ENCODE assay signal across 15 cellular contexts in genomic region chr12:53954694-53955035, GRCh38. TPM values are rescaled to one million over a fixed set of nuclear protein-coding genes. Genes with fewer than 3 reads are reported as not detected.
DNase-seq lines count a peak whose midpoint lies in the region; ATAC-seq and TF ChIP-seq lines count a peak whose summit lies in the region.
"Had no signal": no experiment of that assay in that cellular context is flagged by ENCODE, and none has a peak within 500 bp of the region (broad histone marks: within the 10 kb centered on the region; RNA-seq: fewer than 3 reads in every experiment).

Gene HOXC12, plus strand, starts transcription at chr12:53954903. Its CDS starts 27 bp downstream, at chr12:53954930.

- peak within 1 kb of the TSS; percentile 62 for H3K4me3 ChIP-seq in A673 (ENCODE audit: low read depth, low read length, poor library complexity, severe bottlenecking)
- no peak within 1 kb of the TSS for H3K4me3 ChIP-seq in CD4-positive, alpha-beta memory T cell (ENCODE audit: low read length in 2 of 2)
- peak within 1 kb of the TSS in 1 of 4 donors; percentile 2 for H3K4me3 ChIP-seq in stomach

- peaks cover 6 to 67% (median 26%) of the 10 kb centered on the region in 4 donors for H3K4me1 Mint-ChIP-seq in CD4-positive, alpha-beta memory T cell
- H3K4me1 Mint-ChIP-seq in T-helper 17 cell (peaks cover 26% of the 10 kb centered on the region), naive B cell (peaks cover 15 to 20% (median 20%) of the 10 kb centered on the region in 3 donors)

- H3K27me3 Mint-ChIP-seq in CD4-positive, alpha-beta memory T cell = peaks cover 72 to 80% of the 10 kb centered on the region in 2 donors
- peaks cover 86% of the 10 kb centered on the region for H3K27me3 Mint-ChIP-seq in T-helper 17 cell
- H3K27me3 Mint-ChIP-seq in naive B cell = peaks cover 81 to 89% (median 87%) of the 10 kb centered on the region in 3 donors

- TF ChIP-seq EP300 in stomach (IDR thresholded peaks at IDR 0.05) = no peak

- peak within 1 kb of the TSS in 6 of 8 donors; percentile 2 to 62 (median 44) for H3K4me3 Mint-ChIP-seq in CD4-positive, alpha-beta memory T cell
- H3K4me3 Mint-ChIP-seq in T-helper 17 cell (peak within 1 kb of the TSS; percentile 81), naive B cell (peak within 1 kb of the TSS in 6 of 8 donors; percentile 19 to 76 (median 64))
- H3K4me3 Mint-ChIP-seq: H9 had no signal

- no peak for ATAC-seq in T-helper 17 cell
- ATAC-seq in naive B cell (ENCODE audit: low read depth in 2 of 2) = no peak
- ATAC-seq in HG02884 (IDR thresholded peaks at IDR 0.05; ENCODE audit: unreplicated experiment) = no peak
- ATAC-seq: activated CD4-positive, alpha-beta T cell treated with anti-CD3 and anti-CD28 coated beads for 36 hours; stimulated activated naive CD8-positive, alpha-beta T cell treated with anti-CD3 and anti-CD28 coated beads, Interleukin-15, Interleukin-2, amounts not matched to agents 100 U/mL and 50 U/mL, for 24 hours had no signal

- BruUV-seq in A673 (replicated peaks; lab: Mats Ljungman, UMichigan) = no TSS peak

- H3K4me1 ChIP-seq in A673 (ENCODE audit: insufficient read depth, low read length, poor library complexity, severe bottlenecking) = peaks cover 3% of the 10 kb centered on the region
- H3K4me1 ChIP-seq in CD4-positive, alpha-beta memory T cell (ENCODE audit: insufficient read depth, low read length) = peaks cover 25% of the 10 kb centered on the region
- H3K4me1 ChIP-seq in stomach = peaks cover 8 to 51% (median 18%) of the 10 kb centered on the region in 4 donors

- H3K27me3 ChIP-seq in A673 (replicated peaks; ENCODE audit: insufficient read depth, low read depth, low read length, poor library complexity) (peaks cover 6% of the 10 kb centered on the region), stomach (peaks cover 88 to 100% (median 100%) of the 10 kb centered on the region in 3 donors)
- peaks cover 95% of the 10 kb centered on the region for H3K27me3 ChIP-seq in CD4-positive, alpha-beta memory T cell (ENCODE audit: insufficient read depth, low read length)

- H3K9me3 ChIP-seq in A673 (ENCODE audit: low read depth, low read length, poor library complexity, severe bottlenecking) = no peaks in the 10 kb centered on the region
- no peaks in the 10 kb centered on the region for H3K9me3 ChIP-seq in CD4-positive, alpha-beta memory T cell (ENCODE audit: control insufficient read depth in 1 of 2, low read length in 2 of 2)
- peaks cover 4% of the 10 kb centered on the region for H3K9me3 ChIP-seq in T-helper 17 cell (ENCODE audit: control insufficient read depth, low read length, poor library complexity, severe bottlenecking)
- H3K9me3 ChIP-seq in stomach = peaks cover 0 to 10% (median 0%) of the 10 kb centered on the region in 4 donors

- TF ChIP-seq CTCF in A673 (conservative IDR thresholded peaks at IDR 0.05; ENCODE audit: low read depth, low read length) (no peak), stomach (IDR thresholded peaks at IDR 0.05) (no peak)

- DNase-seq in A673 (ENCODE audit: low spot score) (peak; percentile 73), T-helper 17 cell (no peak), naive B cell (no peak), germinal center (ENCODE audit: low spot score) (no peak), AML-193 (lab: John Stamatoyannopoulos, UW) (no peak), stomach (no peak)
- no peak for DNase-seq in CD4-positive, alpha-beta memory T cell
- DNase-seq: activated CD4-positive, alpha-beta T cell treated with anti-CD3 and anti-CD28 coated beads for 36 hours; effector memory CD4-positive, alpha-beta T cell; H9; islet precursor cell; NCI-H2171 treated with DMSO at 0.1 percent for 48 hours; stimulated activated naive CD8-positive, alpha-beta T cell treated with anti-CD3 and anti-CD28 coated beads, Interleukin-15, Interleukin-2, amounts not matched to agents 100 U/mL and 50 U/mL, for 24 hours had no signal

- CTCF ChIA-PET in A673 (lab: Charles Lee) = interaction anchor here (0.5 to 0.7 kb wide), 2 partner anchors 51 to 265 kb away, joined by 3 read pairs; no protein-coding TSS in a partner anchor
- CTCF ChIA-PET in CD4-positive, alpha-beta memory T cell (lab: Charles Lee; ENCODE audit: partially characterized antibody) = interaction anchor here (0.6 kb wide), 1 partner anchor 20 kb away, joined by 3 read pairs; no protein-coding TSS in a partner anchor

- POLR2A ChIA-PET in A673 (lab: Charles Lee; ENCODE audit: low non-redundant PET) = interaction anchor here (0.7 to 0.8 kb wide), 2 partner anchors 14 to 907 kb away, joined by 5 to 6 read pairs; no protein-coding TSS in a partner anchor
- POLR2A ChIA-PET in CD4-positive, alpha-beta memory T cell (lab: Charles Lee; ENCODE audit: partially characterized antibody) = no interaction called here

- intact Hi-C loops in A673 (cut with micrococcal nuclease; ENCODE audit: unreplicated experiment) (no loop called here), stomach (cut with DNase I; ENCODE audit: low total_unique reads) (no loop called here)
- intact Hi-C loops in CD4-positive, alpha-beta memory T cell (cut with micrococcal nuclease) = loop anchor here (5.0 kb wide), 1 partner anchor 33 kb away; the partner anchor contains the start of gene HOXC10

- peaks cover 0 to 46% (median 2%) of the 10 kb centered on the region in 8 donors for H3K9me3 Mint-ChIP-seq in CD4-positive, alpha-beta memory T cell
- peaks cover 6 to 30% (median 11%) of the 10 kb centered on the region in 7 donors for H3K9me3 Mint-ChIP-seq in naive B cell

- TF ChIP-seq POLR2A in stomach (IDR thresholded peaks at IDR 0.05) = no peak

- peak within 1 kb of the TSS in 5 of 7 donors; percentile 18 to 84 (median 61) for H3K27ac Mint-ChIP-seq in CD4-positive, alpha-beta memory T cell
- H3K27ac Mint-ChIP-seq in T-helper 17 cell (peak within 1 kb of the TSS; percentile 93), naive B cell (peak within 1 kb of the TSS in 5 of 6 donors; percentile 49 to 97 (median 87))
- H3K27ac Mint-ChIP-seq: activated CD4-positive, alpha-beta T cell treated with anti-CD3 and anti-CD28 coated beads for 36 hours had no signal

- peak within 1 kb of the TSS; percentile 62 for H3K27ac ChIP-seq in A673 (ENCODE audit: low read depth, low read length, poor library complexity, severe bottlenecking)
- H3K27ac ChIP-seq in CD4-positive, alpha-beta memory T cell (ENCODE audit: low read depth, low read length) = no peak within 1 kb of the TSS
- H3K27ac ChIP-seq in stomach = no peak within 1 kb of the TSS

- WGBS in stomach, 5 donors = 3 to 7% (median 6%) methylated on average over 12 to 20 of the region's 20 CpGs

- no peaks in the 10 kb centered on the region for H3K36me3 Mint-ChIP-seq in CD4-positive, alpha-beta memory T cell
- peaks cover 14% of the 10 kb centered on the region for H3K36me3 Mint-ChIP-seq in T-helper 17 cell (ENCODE audit: low read depth)
- H3K36me3 Mint-ChIP-seq in naive B cell = peaks cover 0 to 10% of the 10 kb centered on the region in 2 donors

- H3K36me3 ChIP-seq in A673 (ENCODE audit: insufficient read depth, low read length, poor library complexity, severe bottlenecking) (no peaks in the 10 kb centered on the region), stomach (no peaks in the 10 kb centered on the region)
- no peaks in the 10 kb centered on the region for H3K36me3 ChIP-seq in CD4-positive, alpha-beta memory T cell (ENCODE audit: insufficient read depth, low read length)

RNA-seq across cellular contexts. Expression of gene HOXC12, which starts in this region (rescaled TPM):
- total RNA-seq in A673 (2021) (4.6 and 6.1 TPM in 2 replicates), T-helper 17 cell (not detected), stomach (not detected)
- not detected for total RNA-seq in CD4-positive, alpha-beta memory T cell
- not detected for polyA plus RNA-seq in CD4-positive, alpha-beta memory T cell
- polyA plus RNA-seq in naive B cell (ENCODE audit: low read depth in 6 of 6) (not detected), stomach (not detected)
- total RNA-seq: activated CD4-positive, alpha-beta T cell treated with anti-CD3 and anti-CD28 coated beads for 36 hours; frontal cortex; H9 had no signal
